In genomic region chr7:35677582-35678356, GRCh38 we compare ENCODE assay signal across 19 cellular contexts. TPM values are rescaled to one million over a fixed set of nuclear protein-coding genes. Genes with fewer than 3 reads are reported as not detected.
DNase-seq lines count a peak whose midpoint lies in the region; ATAC-seq, FAIRE-seq and TF ChIP-seq lines count a peak whose summit lies in the region.
"Had no signal": no experiment of that assay in that cellular context is flagged by ENCODE, and none has a peak within 500 bp of the region (broad histone marks: within the 10 kb centered on the region; RNA-seq: fewer than 3 reads in every experiment).

No MANE protein-coding gene starts in this region.

- peak; percentile 61 for ATAC-seq in activated T-cell treated with anti-CD3 and anti-CD28 coated beads, Interleukin-2, amount 50 U/mL, for 72 hours (replicated peaks in 1 of 2)
- peak; percentile 39 for ATAC-seq in foreskin keratinocyte

- peaks cover 0 to 5% of the 10 kb centered on the region in 2 donors for H3K36me3 Mint-ChIP-seq in activated T-cell treated with anti-CD3 and anti-CD28 coated beads, Interleukin-2, amount 50 U/mL, for 72 hours (ENCODE audit: insufficient read depth in 2 of 2)
- H3K36me3 Mint-ChIP-seq in activated naive CD8-positive, alpha-beta T cell, result peaks cover 9% of the 10 kb centered on the region
- peaks cover 22% of the 10 kb centered on the region for H3K36me3 Mint-ChIP-seq in nephron progenitor cell (ENCODE audit: low read depth)

- H3K4me3 ChIP-seq in HAP-1, result no peak overlapping the region
- H3K4me3 ChIP-seq: Peyer's patch had no signal

- H3K4me3 Mint-ChIP-seq in activated T-cell treated with anti-CD3 and anti-CD28 coated beads, Interleukin-2, amount 50 U/mL, for 72 hours, result peak overlapping the region in 1 of 2 donors; percentile 41
- H3K4me3 Mint-ChIP-seq in activated naive CD8-positive, alpha-beta T cell, result no peak overlapping the region
- no peak overlapping the region for H3K4me3 Mint-ChIP-seq in nephron progenitor cell
- H3K4me3 Mint-ChIP-seq: CD4-positive, alpha-beta T cell had no signal

- no peaks in the 10 kb centered on the region for H3K36me3 ChIP-seq in HAP-1 (replicated peaks)
- H3K36me3 ChIP-seq: Peyer's patch had no signal

- H3K27ac ChIP-seq in foreskin keratinocyte, result no peak overlapping the region
- H3K27ac ChIP-seq: Peyer's patch had no signal

- TF ChIP-seq POLR2A in H54 (IDR thresholded peaks at IDR 0.05; ENCODE audit: low read depth, low read length), result no peak

- in situ Hi-C loops in HAP-1 (cut with MboI; ENCODE audit: low sequenced_read_pairs), result no loop called here

- no peaks in the 10 kb centered on the region for H3K27me3 ChIP-seq in foreskin keratinocyte
- no peaks in the 10 kb centered on the region for H3K27me3 ChIP-seq in HAP-1 (ENCODE audit: low read depth)
- H3K27me3 ChIP-seq: Peyer's patch had no signal

- H3K9me3 Mint-ChIP-seq in activated T-cell treated with anti-CD3 and anti-CD28 coated beads, Interleukin-2, amount 50 U/mL, for 72 hours, result no peaks in the 10 kb centered on the region
- H3K9me3 Mint-ChIP-seq in activated naive CD8-positive, alpha-beta T cell (ENCODE audit: low read depth), result no peaks in the 10 kb centered on the region
- peaks cover 6% of the 10 kb centered on the region for H3K9me3 Mint-ChIP-seq in nephron progenitor cell
- H3K9me3 Mint-ChIP-seq: CD4-positive, alpha-beta T cell had no signal

- no peaks in the 10 kb centered on the region for H3K27me3 Mint-ChIP-seq in activated T-cell treated with anti-CD3 and anti-CD28 coated beads, Interleukin-2, amount 50 U/mL, for 72 hours (ENCODE audit: low read depth)
- no peaks in the 10 kb centered on the region for H3K27me3 Mint-ChIP-seq in activated naive CD8-positive, alpha-beta T cell
- no peaks in the 10 kb centered on the region for H3K27me3 Mint-ChIP-seq in nephron progenitor cell (ENCODE audit: low read depth, poor library complexity)
- H3K27me3 Mint-ChIP-seq: CD4-positive, alpha-beta T cell had no signal

- no peak for DNase-seq in activated T-cell treated with anti-CD3 and anti-CD28 coated beads, Interleukin-2, amount 50 U/mL, for 72 hours
- DNase-seq in activated T-cell treated with anti-CD3 and anti-CD28 coated beads, Interleukin-2, amount 50 U/mL, for 48 hours, result no peak
- DNase-seq in H54 (ENCODE audit: insufficient read length, low spot score) (no peak), foreskin keratinocyte (no peak), HAP-1 (ENCODE audit: low spot score in 2 of 2) (no peak), nephron progenitor cell (no peak)
- DNase-seq in activated effector memory CD4-positive, alpha-beta T cell treated with anti-CD3 and anti-CD28 coated beads, Interleukin-2, amount 50 U/mL, for 16 hours, result no peak
- DNase-seq: AML-193; CD4-positive, alpha-beta T cell; DMS79 treated with DMSO at 0.1 percent for 48 hours; GDM1; GOT3; NCI-H187 treated with DMSO at 0.1 percent for 48 hours; NCI-H446 treated with DMSO at 0.1 percent for 48 hours; NCI-H748 treated with DMSO at 0.1 percent for 48 hours; Peyer's patch; Right ventricle myocardium superior had no signal

- H3K4me1 ChIP-seq in foreskin keratinocyte (no peaks in the 10 kb centered on the region), HAP-1 (no peaks in the 10 kb centered on the region)

- H3K4me1 Mint-ChIP-seq in activated T-cell treated with anti-CD3 and anti-CD28 coated beads, Interleukin-2, amount 50 U/mL, for 72 hours (ENCODE audit: low read depth), result peaks cover 73% of the 10 kb centered on the region
- peaks cover 75% of the 10 kb centered on the region for H3K4me1 Mint-ChIP-seq in activated naive CD8-positive, alpha-beta T cell (ENCODE audit: low read depth)
- no peaks in the 10 kb centered on the region for H3K4me1 Mint-ChIP-seq in nephron progenitor cell

- TF ChIP-seq CTCF in foreskin keratinocyte (conservative IDR thresholded peaks at IDR 0.05), result no peak
- no peak for TF ChIP-seq CTCF in nephron progenitor cell (IDR thresholded peaks at IDR 0.05)

- H3K9me3 ChIP-seq in HAP-1, result no peaks in the 10 kb centered on the region
- H3K9me3 ChIP-seq: Peyer's patch had no signal

- peak overlapping the region; percentile 93 for H3K27ac Mint-ChIP-seq in activated T-cell treated with anti-CD3 and anti-CD28 coated beads, Interleukin-2, amount 50 U/mL, for 72 hours
- H3K27ac Mint-ChIP-seq in activated naive CD8-positive, alpha-beta T cell, result peak overlapping the region; percentile 22
- H3K27ac Mint-ChIP-seq in nephron progenitor cell, result no peak overlapping the region
- H3K27ac Mint-ChIP-seq: CD4-positive, alpha-beta T cell had no signal

- peak; percentile 36 for FAIRE-seq in H54 (lab: Jason Lieb, UNC)
- FAIRE-seq: D721Med had no signal

RNA-seq across cellular contexts. Expression of gene HERPUD2, which starts 17.2 kb away (rescaled TPM):
- 10 to 100 TPM; 37.5 to 40.4 TPM for total RNA-seq in activated T-cell treated with anti-CD3 and anti-CD28 coated beads, Interleukin-2, amount 50 U/mL, for 72 hours
- 22.5 and 24.3 TPM in 2 replicates for total RNA-seq in foreskin keratinocyte
- polyA plus RNA-seq in foreskin keratinocyte, result 8.9 and 11.3 TPM in 2 replicates
